ENCODE assay signal across 8 cellular contexts in the genomic region with DNA sequence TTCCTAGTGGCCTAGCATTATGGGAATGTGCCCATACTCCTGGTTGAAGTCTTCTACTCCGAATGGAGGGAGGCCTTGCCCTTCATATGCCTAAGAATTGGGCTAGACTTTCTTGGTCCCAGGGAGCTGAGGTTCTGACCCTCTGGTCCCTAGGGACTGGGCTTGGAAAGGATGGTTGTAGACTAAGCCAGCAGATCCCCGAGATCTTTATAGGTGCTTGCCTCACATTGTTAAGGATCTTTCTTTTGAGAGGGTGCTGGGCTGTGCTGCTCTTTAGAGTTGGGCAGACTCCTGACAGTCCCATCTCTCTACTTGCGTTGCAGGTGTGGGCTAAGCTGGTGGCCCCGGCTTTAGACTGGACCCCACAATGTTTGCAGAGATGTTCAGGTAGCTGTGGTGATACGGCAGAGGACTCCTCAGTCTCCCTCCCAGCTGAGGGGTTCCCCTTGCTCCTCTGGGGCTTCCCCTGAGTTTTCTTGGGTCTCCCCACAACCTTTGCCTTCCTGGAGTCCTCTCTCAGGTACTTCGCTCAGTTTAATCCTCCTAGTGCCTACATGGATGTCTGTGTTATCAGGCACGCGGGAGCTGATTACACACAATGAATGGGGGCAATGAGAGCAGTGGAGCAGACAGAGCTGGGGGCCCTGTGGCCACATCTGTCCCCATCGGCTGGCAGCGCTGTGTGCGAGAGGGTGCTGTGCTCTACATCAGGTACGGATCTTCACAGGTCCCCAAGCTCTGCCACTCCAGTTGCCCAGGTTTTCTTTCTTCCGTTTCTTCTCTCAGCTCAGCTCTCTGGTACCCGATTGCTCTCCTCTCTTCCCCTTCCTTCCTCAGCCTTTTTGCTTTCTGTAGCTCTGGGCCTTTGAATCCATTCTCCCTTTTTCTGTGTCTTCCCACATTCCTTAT. TPM values are rescaled to one million over a fixed set of nuclear protein-coding genes. Genes with fewer than 3 reads are reported as not detected.
DNase-seq lines count a peak whose midpoint lies in the region; ATAC-seq and TF ChIP-seq lines count a peak whose summit lies in the region.

No MANE protein-coding gene starts in this region.

- CTCF ChIA-PET in CD4-positive, alpha-beta memory T cell (lab: Charles Lee; ENCODE audit: partially characterized antibody) = interaction anchor here (0.7 to 1.8 kb wide), 7 partner anchors 23 to 97 kb away, joined by 3 to 9 read pairs (median 3); partner anchors contain the start of genes DCTN2 and GLI1

- H3K79me1 ChIP-seq in neuronal stem cell (ENCODE audit: low read depth, low read length) = peaks cover 3% of the 10 kb centered on the region

- H4K91ac ChIP-seq in neuronal stem cell (ENCODE audit: low read depth, low read length, poor library complexity) = no peak overlapping the region

- no peak overlapping the region for H2BK15ac ChIP-seq in neuronal stem cell (ENCODE audit: low read length)

- H3K36me3 ChIP-seq in CD4-positive, alpha-beta memory T cell (ENCODE audit: insufficient read depth, low read length) = peaks cover 23% of the 10 kb centered on the region
- H3K36me3 ChIP-seq in OCI-LY1 (ENCODE audit: insufficient read depth, low read length) (peaks cover 43% of the 10 kb centered on the region), neuronal stem cell (replicated peaks in 1 of 2; ENCODE audit: control insufficient read depth in 2 of 2, insufficient read depth in 2 of 2, low read length in 2 of 2) (peaks cover 16 to 57% of the 10 kb centered on the region in 2 donors)

- no peak overlapping the region for H4K8ac ChIP-seq in neuronal stem cell (ENCODE audit: low read depth, low read length)

- no peak overlapping the region for H3K14ac ChIP-seq in neuronal stem cell (ENCODE audit: low read length)

- H3K27me3 Mint-ChIP-seq in CD4-positive, alpha-beta memory T cell = peaks cover 0 to 2% of the 10 kb centered on the region in 2 donors

- H3K27ac ChIP-seq in CD4-positive, alpha-beta memory T cell (ENCODE audit: low read depth, low read length) = peak overlapping the region; percentile 96
- peak overlapping the region; percentile 85 for H3K27ac ChIP-seq in OCI-LY1 (ENCODE audit: low read depth, low read length, poor library complexity, severe bottlenecking)
- peak overlapping the region; percentile 94 for H3K27ac ChIP-seq in neuronal stem cell (replicated peaks; ENCODE audit: low read length)

- H3K4me1 Mint-ChIP-seq in CD4-positive, alpha-beta memory T cell = peaks cover 30 to 52% (median 39%) of the 10 kb centered on the region in 4 donors

- H3K18ac ChIP-seq in neuronal stem cell (ENCODE audit: low read length) = no peak overlapping the region

- peaks cover 10% of the 10 kb centered on the region for H3K79me2 ChIP-seq in OCI-LY1 (ENCODE audit: insufficient read depth, low read length)

- H3K4me1 ChIP-seq in CD4-positive, alpha-beta memory T cell (ENCODE audit: insufficient read depth, low read length) = peaks cover 50% of the 10 kb centered on the region
- H3K4me1 ChIP-seq in OCI-LY1 (ENCODE audit: insufficient read depth, low read length, severe bottlenecking) (peaks cover 43% of the 10 kb centered on the region), neuronal stem cell (ENCODE audit: control insufficient read depth in 2 of 2, insufficient read depth in 1 of 2, low read depth in 1 of 2, low read length in 2 of 2) (peaks cover 25 to 30% of the 10 kb centered on the region in 2 donors)

- H3K9ac ChIP-seq in OCI-LY1 (ENCODE audit: low read length) (peak overlapping the region; percentile 83), neuronal stem cell (ENCODE audit: low read depth, low read length, poor library complexity) (peak overlapping the region; percentile 94)

- 0 out of 2 replicates have a peak, but pooled peaks cover 7% of the 10 kb centered on the region for H3F3A ChIP-seq in OCI-LY1 (ENCODE audit: insufficient read depth, low read length)

- H3K9me2 ChIP-seq in OCI-LY1 (ENCODE audit: low read depth, low read length) = no peaks in the 10 kb centered on the region

- no peak overlapping the region for H2BK12ac ChIP-seq in neuronal stem cell (ENCODE audit: low read length)

- peaks cover 0 to 3% (median 0%) of the 10 kb centered on the region in 8 donors for H3K9me3 Mint-ChIP-seq in CD4-positive, alpha-beta memory T cell

- H3K4me2 ChIP-seq in OCI-LY1 (ENCODE audit: low read length) (peak overlapping the region; percentile 93), neuronal stem cell (ENCODE audit: insufficient read depth, low read length, poor library complexity, severe bottlenecking) (peak overlapping the region; percentile 85)

- POLR2A ChIA-PET in CD4-positive, alpha-beta memory T cell (lab: Charles Lee; ENCODE audit: partially characterized antibody) = interaction anchor here (1.0 to 2.4 kb wide), 10 partner anchors 9 to 226 kb away, joined by 3 to 16 read pairs (median 6); partner anchors contain the start of genes ARHGAP9, DCTN2, PIP4K2C and TSPAN31

- H4K20me1 ChIP-seq in OCI-LY1 (ENCODE audit: insufficient read depth, low read length) = no peaks in the 10 kb centered on the region

- H2AFZ ChIP-seq in OCI-LY1 (ENCODE audit: low read length) (no peak overlapping the region), neuronal stem cell (ENCODE audit: low read length) (no peak overlapping the region)

- H3K4ac ChIP-seq in neuronal stem cell (ENCODE audit: low read length) = no peak overlapping the region

- H3K23ac ChIP-seq in neuronal stem cell (ENCODE audit: low read depth, low read length, poor library complexity) = no peak overlapping the region

- H3K4me3 Mint-ChIP-seq in CD4-positive, alpha-beta memory T cell = peak overlapping the region; percentile 87 to 97 (median 93)

- H3K4me3 ChIP-seq in CD4-positive, alpha-beta memory T cell (ENCODE audit: low read length in 2 of 2) = peak overlapping the region; percentile 37 to 49
- peak overlapping the region; percentile 75 for H3K4me3 ChIP-seq in OCI-LY1 (ENCODE audit: low read depth, low read length, poor library complexity, severe bottlenecking)
- H3K4me3 ChIP-seq in neuronal stem cell (ENCODE audit: low read length in 2 of 2) = peak overlapping the region; percentile 67 to 79

- H2BK5ac ChIP-seq in neuronal stem cell (ENCODE audit: low read length) = peak overlapping the region; percentile 27

- intact Hi-C loops in CD4-positive, alpha-beta memory T cell (cut with micrococcal nuclease) = loop anchor here (2.0 to 5.0 kb wide), 2 partner anchors 88 to 169 kb away; partner anchors contain the start of gene ARHGEF25

- H3K9me3 ChIP-seq in CD4-positive, alpha-beta memory T cell (ENCODE audit: control insufficient read depth in 1 of 2, low read length in 2 of 2) = no peaks in the 10 kb centered on the region
- H3K9me3 ChIP-seq in OCI-LY1 (ENCODE audit: low read length) (no peaks in the 10 kb centered on the region), neuronal stem cell (replicated peaks in 1 of 2; ENCODE audit: control insufficient read depth in 2 of 2, insufficient read depth in 1 of 2, low read depth in 1 of 2, low read length in 2 of 2) (no peaks in the 10 kb centered on the region)

- no peak overlapping the region for H2BK120ac ChIP-seq in neuronal stem cell (ENCODE audit: low read depth, low read length)

- no CpG with 5 or more reads among the region's 14 CpGs for WGBS in neuronal stem cell (ENCODE audit: extremely low coverage in 2 of 2, insufficient read length in 2 of 2, insufficient replicate concordance in 1 of 2), 2 donors

- peaks cover 4 to 62% of the 10 kb centered on the region in 2 donors for H3K36me3 Mint-ChIP-seq in CD4-positive, alpha-beta memory T cell

- no peaks in the 10 kb centered on the region for H3K27me3 ChIP-seq in CD4-positive, alpha-beta memory T cell (ENCODE audit: insufficient read depth, low read length)
- no peaks in the 10 kb centered on the region for H3K27me3 ChIP-seq in OCI-LY1 (ENCODE audit: insufficient read depth, low read length)
- peaks cover 0 to 2% (median 0%) of the 10 kb centered on the region in 3 experiments for H3K27me3 ChIP-seq in neuronal stem cell (ENCODE audit: control insufficient read depth in 3 of 3, insufficient read depth in 3 of 3, low read depth in 1 of 3, low read length in 3 of 3)

- ATAC-seq in HG02840 (IDR thresholded peaks at IDR 0.05; ENCODE audit: low FRiP score, unreplicated experiment) (no peak), GM18873 (IDR thresholded peaks at IDR 0.05; ENCODE audit: low FRiP score, unreplicated experiment) (no peak)

- TF ChIP-seq CTCF in OCI-LY1 (IDR thresholded peaks at IDR 0.05; ENCODE audit: low read length) = no peak

- no peak overlapping the region for H2AK5ac ChIP-seq in neuronal stem cell (ENCODE audit: low read depth, low read length)

- peak overlapping the region; percentile 92 to 99 (median 94) for H3K27ac Mint-ChIP-seq in CD4-positive, alpha-beta memory T cell

- peak in 3 of 5 donors; percentile 7 to 58 (median 10) for DNase-seq in CD4-positive, alpha-beta memory T cell
- peak; percentile 9 for DNase-seq in effector CD8-positive, alpha-beta T cell (lab: John Stamatoyannopoulos, UW)
- DNase-seq in neuronal stem cell (ENCODE audit: low spot score) (no peak), NOMO-1 (lab: John Stamatoyannopoulos, UW; ENCODE audit: unreplicated experiment in 2 of 2) (no peak), CD1c-positive myeloid dendritic cell (ENCODE audit: extremely low spot score) (no peak)

RNA-seq across cellular contexts. Expression of gene MBD6, which starts 1.3 kb away (rescaled TPM):
- 100 to 1,000 TPM in 1 of 2 experiments, 10 to 100 TPM in 1; 97.4 to 103 TPM for total RNA-seq in CD4-positive, alpha-beta memory T cell
- 1 to 10 TPM in 1 of 2 donors, under 1 TPM in 1; 0.16 to 2.6 TPM for polyA plus RNA-seq in CD4-positive, alpha-beta memory T cell
- 24.7 TPM for polyA plus RNA-seq in neuronal stem cell (2013, experiment 1 of 2)
- polyA plus RNA-seq in neuronal stem cell (2013, experiment 2 of 2) = 24.8 TPM

RNA-seq across cellular contexts. Expression of gene DDIT3, which starts 3.6 kb away (rescaled TPM):
- total RNA-seq in CD4-positive, alpha-beta memory T cell = 10 to 100 TPM; 38.5 to 40.8 TPM
- 10 to 100 TPM; 15.4 to 22.8 TPM for polyA plus RNA-seq in CD4-positive, alpha-beta memory T cell
- polyA plus RNA-seq in neuronal stem cell (2013, experiment 1 of 2) = 7.3 TPM
- 5.7 TPM for polyA plus RNA-seq in neuronal stem cell (2013, experiment 2 of 2)

RNA-seq across cellular contexts. Expression of gene DCTN2, which starts 23.0 kb away (rescaled TPM):
- total RNA-seq in CD4-positive, alpha-beta memory T cell = 10 to 100 TPM; 69.4 to 70.7 TPM
- 10 to 100 TPM; 67.4 to 86.2 TPM for polyA plus RNA-seq in CD4-positive, alpha-beta memory T cell
- polyA plus RNA-seq in neuronal stem cell (2013, experiment 1 of 2) = 127 TPM
- 118 TPM for polyA plus RNA-seq in neuronal stem cell (2013, experiment 2 of 2)

RNA-seq across cellular contexts. Expression of gene KIF5A, which starts 25.9 kb away (rescaled TPM):
- total RNA-seq in CD4-positive, alpha-beta memory T cell = under 1 TPM; 0.96 to 1.00 TPM
- polyA plus RNA-seq in CD4-positive, alpha-beta memory T cell = not detected
- 3.7 TPM for polyA plus RNA-seq in neuronal stem cell (2013, experiment 1 of 2)
- 3.8 TPM for polyA plus RNA-seq in neuronal stem cell (2013, experiment 2 of 2)

RNA-seq across cellular contexts. Expression of gene MARS1, which starts 36.1 kb away (rescaled TPM):
- 100 to 1,000 TPM; 224 to 242 TPM for total RNA-seq in CD4-positive, alpha-beta memory T cell
- polyA plus RNA-seq in CD4-positive, alpha-beta memory T cell = 100 to 1,000 TPM in 1 of 2 donors, 10 to 100 TPM in 1; 84.8 to 114 TPM
- 257 TPM for polyA plus RNA-seq in neuronal stem cell (2013, experiment 1 of 2)
- polyA plus RNA-seq in neuronal stem cell (2013, experiment 2 of 2) = 269 TPM

Comparison
In these comparisons a context has a peak if more than half of its experiments do, and no peak if none do; other contexts are left out.
1. DNase-seq: peak in CD4-positive, alpha-beta memory T cell (3 of 5) and effector CD8-positive, alpha-beta T cell (single experiment); none in neuronal stem cell (single experiment), NOMO-1 (0 of 2) and CD1c-positive myeloid dendritic cell (single experiment).
2. Peak in every context shown above with its lines, with median percentiles within 50 percentile points of each other: H3K27ac ChIP-seq and H3K4me3 ChIP-seq.